In the genomic region with DNA sequence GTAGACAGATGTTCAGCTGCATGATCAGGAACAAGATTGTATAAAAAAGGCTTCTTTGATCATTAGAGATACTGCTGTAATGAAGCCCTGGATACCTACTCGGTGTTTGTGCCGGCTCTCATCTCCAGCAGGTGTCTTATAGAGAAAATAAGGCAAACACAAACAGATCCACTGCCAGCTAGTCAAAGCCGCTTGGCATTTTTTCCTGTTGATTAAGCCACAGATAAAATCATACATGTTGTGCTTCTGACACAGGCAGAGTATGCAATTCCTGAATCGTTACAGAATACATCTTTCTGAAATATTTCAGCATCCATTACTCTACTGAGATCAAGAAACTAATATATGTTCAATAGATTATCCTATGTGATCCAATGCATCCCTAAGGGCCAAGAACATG, we compare ENCODE assay signal across 17 cellular contexts.
A peak's percentile ranks its signal among the peaks of the same experiment; 100 is the strongest.
DNase-seq lines count a peak whose midpoint lies in the region; ATAC-seq and TF ChIP-seq lines count a peak whose summit lies in the region.
"Had no signal": no experiment of that assay in that cellular context is flagged by ENCODE, and none has a peak within 500 bp of the region (broad histone marks: within the 10 kb centered on the region; RNA-seq: fewer than 3 reads in every experiment).

No MANE protein-coding gene starts in this region.

- ATAC-seq in SK-N-SH treated with all-trans-retinoic acid at 6 μM for 48 hours = no peak
- ATAC-seq: GM12878, HepG2 had no signal

- H3K27me3 ChIP-seq in SK-N-SH (ENCODE audit: insufficient read depth) = no peaks in the 10 kb centered on the region

- no peak overlapping the region for H3K4me3 Mint-ChIP-seq in mesothelial cell of epicardium
- H3K4me3 Mint-ChIP-seq: H9 had no signal

- peak overlapping the region in 1 of 2 experiments; percentile 53; a peak in 2 of 4 replicates for H3K27ac ChIP-seq in SK-N-SH (ENCODE audit: low read depth in 2 of 2, low read length in 1 of 2)
- H3K27ac ChIP-seq: C4-2B had no signal

- H3K36me3 ChIP-seq in SK-N-SH (replicated peaks in 1 of 2; ENCODE audit: control insufficient read depth in 1 of 2, insufficient read depth in 2 of 2, low read length in 1 of 2) = no peaks in the 10 kb centered on the region

- H3K9me3 ChIP-seq in SK-N-SH = no peaks in the 10 kb centered on the region

- no peak overlapping the region for H3K4me2 ChIP-seq in SK-N-SH

- no peaks in the 10 kb centered on the region for H3K9me3 Mint-ChIP-seq in mesothelial cell of epicardium
- H3K9me3 Mint-ChIP-seq: H9 had no signal

- H2AFZ ChIP-seq in SK-N-SH (ENCODE audit: low read depth) = no peak overlapping the region

- no peaks in the 10 kb centered on the region for H3F3A ChIP-seq in SK-N-SH (replicated peaks; ENCODE audit: insufficient read depth)

- H3K27me3 Mint-ChIP-seq in mesothelial cell of epicardium (ENCODE audit: low read depth) = no peaks in the 10 kb centered on the region

- 0 out of 4 replicates have a peak, but pooled peaks of 1 of the 2 experiments have one; percentile 7 for TF ChIP-seq EP300 in SK-N-SH (IDR thresholded peaks at IDR 0.05; ENCODE audit: borderline replicate concordance in 1 of 2, low read depth in 1 of 2, low read length in 1 of 2)

- H4K20me1 ChIP-seq in SK-N-SH (ENCODE audit: insufficient read depth) = no peaks in the 10 kb centered on the region

- TF ChIP-seq CTCF in SK-N-SH (IDR thresholded peaks at IDR 0.05) (no peak), mesothelial cell of epicardium (IDR thresholded peaks at IDR 0.05; ENCODE audit: unreplicated experiment) (no peak)

- no peak for TF ChIP-seq RAD21 in SK-N-SH (IDR thresholded peaks at IDR 0.05; ENCODE audit: low read length)

- peaks cover 0 to 29% of the 10 kb centered on the region in 2 experiments; a peak in 2 of 4 replicates for H3K4me1 ChIP-seq in SK-N-SH (ENCODE audit: control insufficient read depth in 1 of 2, insufficient read depth in 2 of 2, low read depth in 1 of 2, low read length in 1 of 2)

- H3K79me2 ChIP-seq in SK-N-SH (ENCODE audit: insufficient read depth) = no peaks in the 10 kb centered on the region

- H3K27ac Mint-ChIP-seq in mesothelial cell of epicardium = no peak overlapping the region
- H3K27ac Mint-ChIP-seq: H9 had no signal

- CTCF ChIA-PET in SK-N-SH (lab: Yijun Ruan, JAX) = interaction anchor here (0.6 to 2.3 kb wide), 4 partner anchors 9 to 1394 kb away, joined by 3 to 7 read pairs (median 3); no protein-coding TSS in a partner anchor

- no peak overlapping the region for H3K4me3 ChIP-seq in SK-N-SH (ENCODE audit: low read depth in 2 of 2, low read length in 1 of 2)
- H3K4me3 ChIP-seq: GM12878 had no signal

- H3K9me2 ChIP-seq in SK-N-SH = no peaks in the 10 kb centered on the region

- H3K9ac ChIP-seq in SK-N-SH = no peak overlapping the region

- DNase-seq in SK-N-SH (no peak), NCI-H1105 treated with DMSO at 0.1 percent for 48 hours (lab: John Stamatoyannopoulos, UW) (peak; percentile 55), cerebellar cortex (ENCODE audit: low spot score) (peak; percentile 61), nucleus accumbens (lab: John Stamatoyannopoulos, UW) (no peak), mesothelial cell of epicardium (ENCODE audit: low spot score in 2 of 2, unreplicated experiment in 2 of 2) (no peak)
- no peak for DNase-seq in activated effector memory CD4-positive, alpha-beta T cell treated with Interleukin-2 at 50 U/mL for 16 hours
- DNase-seq: H9, KBM-7, NCI-H1436, NCI-H1930, NCI-H226, NCI-H524 treated with DMSO at 0.1 percent for 48 hours, SHP77 treated with DMSO at 0.1 percent for 48 hours had no signal

- 51% methylated on average over 4 of the region's 4 CpGs for WGBS in SK-N-SH (ENCODE audit: low lambda C conversion rate)

- POLR2A ChIA-PET in SK-N-SH (lab: Yijun Ruan, JAX) = no interaction called here

- H3K36me3 Mint-ChIP-seq in mesothelial cell of epicardium = no peaks in the 10 kb centered on the region

- H3K4me1 Mint-ChIP-seq in mesothelial cell of epicardium = peaks cover 10% of the 10 kb centered on the region
- H3K4me1 Mint-ChIP-seq: H9 had no signal

TF ChIP-seq in SK-N-SH, 30 proteins besides CTCF, POLR2A, EP300 and RAD21:
- TF ChIP-seq RFX5 (IDR thresholded peaks at IDR 0.05; ENCODE audit: low read length) (no peak), FOSL2 (IDR thresholded peaks at IDR 0.05; ENCODE audit: borderline replicate concordance, low read depth) (no peak), GATA2 (CRISPR knock-in tag; IDR thresholded peaks at IDR 0.05) (0 out of 2 replicates have a peak, but pooled peaks have one; percentile 29), MXI1 (IDR thresholded peaks at IDR 0.05; ENCODE audit: low read depth, low read length) (no peak), CHD2 (IDR thresholded peaks at IDR 0.05; ENCODE audit: low read length, partially characterized antibody) (peak; percentile 8)
- TF ChIP-seq, protein P1, sequence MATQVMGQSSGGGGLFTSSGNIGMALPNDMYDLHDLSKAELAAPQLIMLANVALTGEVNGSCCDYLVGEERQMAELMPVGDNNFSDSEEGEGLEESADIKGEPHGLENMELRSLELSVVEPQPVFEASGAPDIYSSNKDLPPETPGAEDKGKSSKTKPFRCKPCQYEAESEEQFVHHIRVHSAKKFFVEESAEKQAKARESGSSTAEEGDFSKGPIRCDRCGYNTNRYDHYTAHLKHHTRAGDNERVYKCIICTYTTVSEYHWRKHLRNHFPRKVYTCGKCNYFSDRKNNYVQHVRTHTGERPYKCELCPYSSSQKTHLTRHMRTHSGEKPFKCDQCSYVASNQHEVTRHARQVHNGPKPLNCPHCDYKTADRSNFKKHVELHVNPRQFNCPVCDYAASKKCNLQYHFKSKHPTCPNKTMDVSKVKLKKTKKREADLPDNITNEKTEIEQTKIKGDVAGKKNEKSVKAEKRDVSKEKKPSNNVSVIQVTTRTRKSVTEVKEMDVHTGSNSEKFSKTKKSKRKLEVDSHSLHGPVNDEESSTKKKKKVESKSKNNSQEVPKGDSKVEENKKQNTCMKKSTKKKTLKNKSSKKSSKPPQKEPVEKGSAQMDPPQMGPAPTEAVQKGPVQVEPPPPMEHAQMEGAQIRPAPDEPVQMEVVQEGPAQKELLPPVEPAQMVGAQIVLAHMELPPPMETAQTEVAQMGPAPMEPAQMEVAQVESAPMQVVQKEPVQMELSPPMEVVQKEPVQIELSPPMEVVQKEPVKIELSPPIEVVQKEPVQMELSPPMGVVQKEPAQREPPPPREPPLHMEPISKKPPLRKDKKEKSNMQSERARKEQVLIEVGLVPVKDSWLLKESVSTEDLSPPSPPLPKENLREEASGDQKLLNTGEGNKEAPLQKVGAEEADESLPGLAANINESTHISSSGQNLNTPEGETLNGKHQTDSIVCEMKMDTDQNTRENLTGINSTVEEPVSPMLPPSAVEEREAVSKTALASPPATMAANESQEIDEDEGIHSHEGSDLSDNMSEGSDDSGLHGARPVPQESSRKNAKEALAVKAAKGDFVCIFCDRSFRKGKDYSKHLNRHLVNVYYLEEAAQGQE (IDR thresholded peaks at IDR 0.05; ENCODE audit: low read depth, low read length) = no peak
- TF ChIP-seq, protein P2, sequence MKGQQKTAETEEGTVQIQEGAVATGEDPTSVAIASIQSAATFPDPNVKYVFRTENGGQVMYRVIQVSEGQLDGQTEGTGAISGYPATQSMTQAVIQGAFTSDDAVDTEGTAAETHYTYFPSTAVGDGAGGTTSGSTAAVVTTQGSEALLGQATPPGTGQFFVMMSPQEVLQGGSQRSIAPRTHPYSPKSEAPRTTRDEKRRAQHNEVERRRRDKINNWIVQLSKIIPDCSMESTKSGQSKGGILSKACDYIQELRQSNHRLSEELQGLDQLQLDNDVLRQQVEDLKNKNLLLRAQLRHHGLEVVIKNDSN (IDR thresholded peaks at IDR 0.05; ENCODE audit: borderline replicate concordance, low read depth) = no peak

TF ChIP-seq in SK-N-SH treated with all-trans-retinoic acid at 6 μM for 48 hours, 23 proteins besides CTCF, POLR2A, EP300 and RAD21:
- no peak for TF ChIP-seq ESRRG (CRISPR knock-in tag; IDR thresholded peaks at IDR 0.05)
- TF ChIP-seq TCF4 (CRISPR knock-in tag; IDR thresholded peaks at IDR 0.05; ENCODE audit: borderline replicate concordance) = no peak
- TF ChIP-seq BACH2 (CRISPR knock-in tag; IDR thresholded peaks at IDR 0.05; ENCODE audit: borderline replicate concordance) = no peak
- no peak for TF ChIP-seq OSR1 (CRISPR knock-in tag; IDR thresholded peaks at IDR 0.05)

Comparison
In these comparisons a context has a peak if more than half of its experiments do, and no peak if none do; other contexts are left out.
1. DNase-seq: peak in NCI-H1105 treated with DMSO at 0.1 percent for 48 hours (single experiment) and cerebellar cortex (single experiment); none in SK-N-SH (single experiment), activated effector memory CD4-positive, alpha-beta T cell treated with Interleukin-2 at 50 U/mL for 16 hours (single experiment), nucleus accumbens (0 of 56) and mesothelial cell of epicardium (0 of 2).